In the genomic region with DNA sequence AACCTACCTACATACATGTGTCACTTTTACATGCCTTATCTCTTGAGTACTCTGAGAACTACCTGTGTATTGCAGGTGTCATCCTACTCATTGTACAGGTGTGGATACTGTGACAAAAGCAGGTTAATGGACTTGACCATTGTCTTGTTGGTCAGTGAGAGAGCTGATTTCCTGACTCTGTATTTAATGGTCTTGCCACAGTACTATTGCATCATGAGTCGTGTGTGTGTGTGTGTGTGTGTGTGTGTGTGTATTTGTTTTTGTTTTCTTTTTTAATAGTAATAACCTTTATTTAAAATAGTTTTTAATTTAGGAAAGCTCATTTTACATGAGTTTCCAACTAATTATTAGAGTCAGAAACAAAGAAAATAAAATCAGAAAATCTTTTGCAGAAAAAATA, we compare ENCODE assay signal across 1 cellular context.
TF ChIP-seq lines count a peak whose summit lies in the region.

No MANE protein-coding gene starts in this region.

TF ChIP-seq in HCT116, 20 proteins besides CTCF, POLR2A, EP300 and RAD21 (continued from another document):
- TF ChIP-seq, protein P1, sequence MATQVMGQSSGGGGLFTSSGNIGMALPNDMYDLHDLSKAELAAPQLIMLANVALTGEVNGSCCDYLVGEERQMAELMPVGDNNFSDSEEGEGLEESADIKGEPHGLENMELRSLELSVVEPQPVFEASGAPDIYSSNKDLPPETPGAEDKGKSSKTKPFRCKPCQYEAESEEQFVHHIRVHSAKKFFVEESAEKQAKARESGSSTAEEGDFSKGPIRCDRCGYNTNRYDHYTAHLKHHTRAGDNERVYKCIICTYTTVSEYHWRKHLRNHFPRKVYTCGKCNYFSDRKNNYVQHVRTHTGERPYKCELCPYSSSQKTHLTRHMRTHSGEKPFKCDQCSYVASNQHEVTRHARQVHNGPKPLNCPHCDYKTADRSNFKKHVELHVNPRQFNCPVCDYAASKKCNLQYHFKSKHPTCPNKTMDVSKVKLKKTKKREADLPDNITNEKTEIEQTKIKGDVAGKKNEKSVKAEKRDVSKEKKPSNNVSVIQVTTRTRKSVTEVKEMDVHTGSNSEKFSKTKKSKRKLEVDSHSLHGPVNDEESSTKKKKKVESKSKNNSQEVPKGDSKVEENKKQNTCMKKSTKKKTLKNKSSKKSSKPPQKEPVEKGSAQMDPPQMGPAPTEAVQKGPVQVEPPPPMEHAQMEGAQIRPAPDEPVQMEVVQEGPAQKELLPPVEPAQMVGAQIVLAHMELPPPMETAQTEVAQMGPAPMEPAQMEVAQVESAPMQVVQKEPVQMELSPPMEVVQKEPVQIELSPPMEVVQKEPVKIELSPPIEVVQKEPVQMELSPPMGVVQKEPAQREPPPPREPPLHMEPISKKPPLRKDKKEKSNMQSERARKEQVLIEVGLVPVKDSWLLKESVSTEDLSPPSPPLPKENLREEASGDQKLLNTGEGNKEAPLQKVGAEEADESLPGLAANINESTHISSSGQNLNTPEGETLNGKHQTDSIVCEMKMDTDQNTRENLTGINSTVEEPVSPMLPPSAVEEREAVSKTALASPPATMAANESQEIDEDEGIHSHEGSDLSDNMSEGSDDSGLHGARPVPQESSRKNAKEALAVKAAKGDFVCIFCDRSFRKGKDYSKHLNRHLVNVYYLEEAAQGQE (IDR thresholded peaks at IDR 0.05; ENCODE audit: low read depth): no peak
- TF ChIP-seq, protein P2, sequence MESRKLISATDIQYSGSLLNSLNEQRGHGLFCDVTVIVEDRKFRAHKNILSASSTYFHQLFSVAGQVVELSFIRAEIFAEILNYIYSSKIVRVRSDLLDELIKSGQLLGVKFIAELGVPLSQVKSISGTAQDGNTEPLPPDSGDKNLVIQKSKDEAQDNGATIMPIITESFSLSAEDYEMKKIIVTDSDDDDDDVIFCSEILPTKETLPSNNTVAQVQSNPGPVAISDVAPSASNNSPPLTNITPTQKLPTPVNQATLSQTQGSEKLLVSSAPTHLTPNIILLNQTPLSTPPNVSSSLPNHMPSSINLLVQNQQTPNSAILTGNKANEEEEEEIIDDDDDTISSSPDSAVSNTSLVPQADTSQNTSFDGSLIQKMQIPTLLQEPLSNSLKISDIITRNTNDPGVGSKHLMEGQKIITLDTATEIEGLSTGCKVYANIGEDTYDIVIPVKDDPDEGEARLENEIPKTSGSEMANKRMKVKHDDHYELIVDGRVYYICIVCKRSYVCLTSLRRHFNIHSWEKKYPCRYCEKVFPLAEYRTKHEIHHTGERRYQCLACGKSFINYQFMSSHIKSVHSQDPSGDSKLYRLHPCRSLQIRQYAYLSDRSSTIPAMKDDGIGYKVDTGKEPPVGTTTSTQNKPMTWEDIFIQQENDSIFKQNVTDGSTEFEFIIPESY (IDR thresholded peaks at IDR 0.05; ENCODE audit: extremely low read depth, insufficient replicate concordance, low read length): no peak
- TF ChIP-seq ELF1 (IDR thresholded peaks at IDR 0.05; ENCODE audit: borderline replicate concordance, low read depth): no peak
- TF ChIP-seq EZH2phosphoT487 (IDR thresholded peaks at IDR 0.05; ENCODE audit: borderline replicate concordance): no peak
- TF ChIP-seq CEBPB (IDR thresholded peaks at IDR 0.05; ENCODE audit: low read depth): peak; percentile 55
- TF ChIP-seq EZH2 (IDR thresholded peaks at IDR 0.05): no peak
- TF ChIP-seq ZFX (IDR thresholded peaks at IDR 0.05): no peak
